Comparison of ENCODE assay signal across 29 cellular contexts in genomic region chr4:165964591-165964990, GRCh38.
"Had no signal": no experiment of that assay in that cellular context is flagged by ENCODE, and none has a peak within 500 bp of the region (broad histone marks: within the 10 kb centered on the region; RNA-seq: fewer than 3 reads in every experiment).

No MANE protein-coding gene starts in this region.

- H3K27me3 Mint-ChIP-seq: activated B cell treated with CpG ODN at 0.5 μM for 24 hours; activated CD8-positive, alpha-beta T cell treated with anti-CD3 and anti-CD28 coated beads for 36 hours; activated naive CD8-positive, alpha-beta T cell; activated T-helper 17 cell treated with anti-CD3 and anti-CD28 coated beads, Interleukin-2, amount 50 U/mL, for 72 hours; effector memory CD8-positive, alpha-beta T cell; T-helper 17 cell had no signal

- H3K27me3 ChIP-seq: brain microvascular endothelial cell, esophagus squamous epithelium, heart left ventricle had no signal

- H3K4me3 Mint-ChIP-seq: activated B cell treated with CpG ODN at 0.5 μM for 24 hours; activated CD8-positive, alpha-beta T cell treated with anti-CD3 and anti-CD28 coated beads for 36 hours; activated naive CD8-positive, alpha-beta T cell; activated T-cell treated with anti-CD3 and anti-CD28 coated beads, Interleukin-2, amount 50 U/mL, for 4 hours; activated T-helper 17 cell treated with anti-CD3 and anti-CD28 coated beads, Interleukin-2, amount 50 U/mL, for 72 hours; effector memory CD8-positive, alpha-beta T cell; T-helper 17 cell; T-helper 2 cell treated with Interferon-gamma antibody and Interleukin-4, amounts not matched to agents 5 μg/mL and 100 μg/mL, for 36 hours had no signal

- FAIRE-seq: astrocyte had no signal

- H3K4me1 Mint-ChIP-seq: activated B cell treated with CpG ODN at 0.5 μM for 24 hours; activated T-helper 17 cell treated with anti-CD3 and anti-CD28 coated beads, Interleukin-2, amount 50 U/mL, for 72 hours; T-helper 17 cell had no signal

- H3K4me3 ChIP-seq: esophagus squamous epithelium, heart left ventricle had no signal

- H3K36me3 Mint-ChIP-seq: activated naive CD8-positive, alpha-beta T cell had no signal

- DNase-seq: activated B cell treated with CpG ODN at 0.5 μM for 24 hours; activated CD4-positive, alpha-beta T cell treated with anti-CD3 and anti-CD28 coated beads for 48 hours; activated CD4-positive, alpha-beta T cell treated with anti-CD3 and anti-CD28 coated beads, Interleukin-2, amount 50 U/mL, for 1 hour; activated CD4-positive, alpha-beta T cell treated with anti-CD3 and anti-CD28 coated beads, Interleukin-2, amount 50 U/mL, for 48 hours; activated CD8-positive, alpha-beta memory T cell treated with anti-CD3 and anti-CD28 coated beads for 24 hours; activated CD8-positive, alpha-beta T cell treated with anti-CD3 and anti-CD28 coated beads for 36 hours; activated effector memory CD4-positive, alpha-beta T cell treated with Interleukin-2 at 50 U/mL for 16 hours; activated gamma-delta T cell treated with Interleukin-2 at 50 U/mL for 16 hours; activated naive CD4-positive, alpha-beta T cell treated with anti-CD3 and anti-CD28 coated beads, Interleukin-2, amount 50 U/mL, for 16 hours; activated naive CD4-positive, alpha-beta T cell treated with Interleukin-2 at 50 U/mL for 16 hours; activated T-cell treated with anti-CD3 and anti-CD28 coated beads, Interleukin-2, amount 50 U/mL, for 4 hours; amniotic stem cell; anterior cingulate cortex; brain microvascular endothelial cell; cortex of kidney; dermis blood vessel endothelial cell; effector CD4-positive, alpha-beta T cell; effector memory CD8-positive, alpha-beta T cell; esophagus squamous epithelium; glutamatergic neuron; heart left ventricle; T-helper 1 cell; T-helper 17 cell; T1000; WERI-Rb-1 had no signal

- H3K27ac Mint-ChIP-seq: activated B cell treated with CpG ODN at 0.5 μM for 24 hours; activated CD8-positive, alpha-beta T cell treated with anti-CD3 and anti-CD28 coated beads for 36 hours; activated naive CD8-positive, alpha-beta T cell; activated T-helper 17 cell treated with anti-CD3 and anti-CD28 coated beads, Interleukin-2, amount 50 U/mL, for 72 hours; effector memory CD8-positive, alpha-beta T cell; T-helper 17 cell; T-helper 2 cell treated with Interferon-gamma antibody and Interleukin-4, amounts not matched to agents 5 μg/mL and 100 μg/mL, for 36 hours had no signal

- H3K36me3 ChIP-seq: brain microvascular endothelial cell, esophagus squamous epithelium, heart left ventricle, WERI-Rb-1 had no signal

- H3K27ac ChIP-seq: brain microvascular endothelial cell, esophagus squamous epithelium, heart left ventricle, WERI-Rb-1 had no signal

- H3K4me1 ChIP-seq: esophagus squamous epithelium, heart left ventricle had no signal
